In genomic region chr19:57872450-57872849, GRCh38 we compare ENCODE assay signal across 1 cellular context.
TF ChIP-seq lines count a peak whose summit lies in the region.

No MANE protein-coding gene starts in this region.

TF ChIP-seq in HepG2, 621 proteins besides CTCF, POLR2A, EP300 and RAD21:
- TF ChIP-seq ZNF18 (CRISPR knock-in tag; IDR thresholded peaks at IDR 0.05; ENCODE audit: insufficient replicate concordance) (peak; percentile 27), ZNF143 (CRISPR knock-in tag; IDR thresholded peaks at IDR 0.05) (no peak)
TF ChIP-seq in HepG2: peak in this region for 1.
